ENCODE assay signal across 8 cellular contexts in the genomic region with DNA sequence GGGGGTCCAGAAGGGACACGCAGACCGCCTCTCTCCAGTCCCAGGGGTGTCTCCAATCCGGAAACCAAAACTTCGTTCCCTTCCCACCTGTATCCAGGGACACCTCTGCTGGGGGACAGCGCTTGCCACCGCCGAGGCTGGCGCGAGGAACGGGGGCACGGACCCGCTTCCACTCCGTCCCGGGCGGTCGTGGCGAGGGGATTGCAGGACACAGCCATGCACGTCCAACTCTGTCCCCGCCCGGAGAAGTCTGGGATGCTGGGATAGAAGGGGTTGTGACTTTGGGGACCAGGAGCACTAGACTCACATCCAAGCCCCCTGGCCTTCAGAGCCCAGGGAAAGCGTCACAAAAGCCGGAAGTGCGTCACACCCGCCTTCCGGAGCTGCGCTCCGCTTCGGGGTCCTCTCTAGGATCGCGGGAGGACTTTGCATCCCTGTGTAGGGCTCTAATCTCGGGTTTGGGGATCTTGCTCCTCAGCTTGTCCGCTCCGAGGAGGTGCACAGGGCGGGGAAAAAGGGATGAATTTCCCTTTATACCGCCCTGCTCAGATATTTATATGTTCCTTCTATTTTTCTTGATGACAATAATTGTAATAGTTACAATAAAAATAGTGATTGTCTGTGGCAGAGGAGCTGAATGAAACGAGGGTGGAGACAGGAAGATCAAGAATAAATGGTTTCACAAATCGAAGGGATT. TPM values are rescaled to one million over a fixed set of nuclear protein-coding genes. Genes with fewer than 3 reads are reported as not detected.
DNase-seq lines count a peak whose midpoint lies in the region; ATAC-seq, FAIRE-seq and TF ChIP-seq lines count a peak whose summit lies in the region.

FAM200A (minus strand) TSS at position 348 of the 697 bp plus-strand sequence. CDS start 3,707 bp downstream, outside the sequence.

- H3K4me1 Mint-ChIP-seq in astrocyte (ENCODE audit: low read depth, unreplicated experiment), result peaks cover 5% of the 10 kb centered on the region

- peak within 1 kb of the TSS; percentile 90 for H3K4me2 ChIP-seq in astrocyte (ENCODE audit: low read length)

- ATAC-seq in HG02798 (IDR thresholded peaks at IDR 0.05; ENCODE audit: poor library complexity, unreplicated experiment), result peak; percentile 98

- H3K4me3 Mint-ChIP-seq in astrocyte (ENCODE audit: unreplicated experiment), result peak within 1 kb of the TSS; percentile 90

- peak; percentile 97 for TF ChIP-seq POLR2A in GM12891 (IDR thresholded peaks at IDR 0.05; ENCODE audit: low read depth, low read length)
- peak in 1 of 2 donors; percentile 71 for TF ChIP-seq POLR2A in vagina (IDR thresholded peaks at IDR 0.05)

- peaks cover 4% of the 10 kb centered on the region for H3K9me3 Mint-ChIP-seq in astrocyte (ENCODE audit: unreplicated experiment)

- H4K20me1 ChIP-seq in astrocyte (ENCODE audit: insufficient read depth, low read length), result peaks cover under 1% of the 10 kb centered on the region

- peak within 1 kb of the TSS; percentile 86 for H2AFZ ChIP-seq in astrocyte (ENCODE audit: low read depth, low read length)

- H3K36me3 ChIP-seq in astrocyte (ENCODE audit: insufficient read depth, low read length) (peaks cover 12% of the 10 kb centered on the region), vagina (peaks cover 0 to 18% of the 10 kb centered on the region in 2 donors)

- H3K27ac Mint-ChIP-seq in astrocyte (ENCODE audit: unreplicated experiment), result peak within 1 kb of the TSS; percentile 87

- peak within 1 kb of the TSS; percentile 93 for H3K9ac ChIP-seq in astrocyte (ENCODE audit: low read length)

- H3K4me1 ChIP-seq in astrocyte (ENCODE audit: insufficient read depth, low read length), result peaks cover 11% of the 10 kb centered on the region
- peaks cover 24% of the 10 kb centered on the region for H3K4me1 ChIP-seq in vagina

- H3K79me2 ChIP-seq in astrocyte (ENCODE audit: insufficient read depth, low read length), result peaks cover 26% of the 10 kb centered on the region

- FAIRE-seq in GM12891 (lab: Jason Lieb, UNC) (peak; percentile 96), astrocyte (lab: Jason Lieb, UNC) (peak; percentile 20)

- H3K27ac ChIP-seq in astrocyte (ENCODE audit: low read depth, low read length), result peak within 1 kb of the TSS; percentile 82
- peak within 1 kb of the TSS; percentile 89 for H3K27ac ChIP-seq in vagina

- H3K4me3 ChIP-seq in astrocyte (ENCODE audit: insufficient read depth, low read depth, low read length) (peak within 1 kb of the TSS; percentile 79), vagina (peak within 1 kb of the TSS; percentile 87 to 95)

- peak; percentile 88 for DNase-seq in GM12891 (ENCODE audit: insufficient read length, low spot score)
- DNase-seq in NCI-H146 treated with DMSO at 0.1 percent for 48 hours (lab: John Stamatoyannopoulos, UW; ENCODE audit: unreplicated experiment), result peak; percentile 68
- DNase-seq in T-helper 2 cell, result peak; percentile 65 to 93 (median 73)
- peak; percentile 95 for DNase-seq in astrocyte (ENCODE audit: low read depth)
- DNase-seq in hepatic stellate cell (ENCODE audit: low spot score), result peak; percentile 95
- DNase-seq in putamen (ENCODE audit: low spot score), result peak; percentile 93
- no peak for DNase-seq in vagina (ENCODE audit: extremely low spot score in 2 of 2)

- H3K27me3 ChIP-seq in astrocyte (ENCODE audit: insufficient read depth, low read length) (no peaks in the 10 kb centered on the region), vagina (no peaks in the 10 kb centered on the region)

- TF ChIP-seq CTCF in astrocyte (IDR thresholded peaks at IDR 0.05; ENCODE audit: insufficient read depth, low read depth, low read length) (no peak), vagina (IDR thresholded peaks at IDR 0.05) (no peak)

- no peaks in the 10 kb centered on the region for H3K27me3 Mint-ChIP-seq in astrocyte (ENCODE audit: low read depth, unreplicated experiment)

- H3K9me3 ChIP-seq in astrocyte (ENCODE audit: insufficient read depth, low read depth, low read length) (no peaks in the 10 kb centered on the region), vagina (no peaks in the 10 kb centered on the region)

- intact Hi-C loops in vagina (cut with DNase I), result loop anchor here (5.0 kb wide), 1 partner anchor 45 kb away; no protein-coding TSS in a partner anchor

- peaks cover 18% of the 10 kb centered on the region for H3K36me3 Mint-ChIP-seq in astrocyte (ENCODE audit: low read depth, unreplicated experiment)

TF ChIP-seq in GM12891, 5 proteins besides CTCF, POLR2A, EP300 and RAD21:
- no peak for TF ChIP-seq PAX5 (IDR thresholded peaks at IDR 0.05; ENCODE audit: insufficient read depth, low read length, severe bottlenecking)
- peak; percentile 87 for TF ChIP-seq TAF1 (IDR thresholded peaks at IDR 0.05; ENCODE audit: low read depth, low read length)
- TF ChIP-seq SPI1 (IDR thresholded peaks at IDR 0.05; ENCODE audit: low read depth, low read length), result peak; percentile 19; the same call in 1 of the 2 replicates
- peak; percentile 97 for TF ChIP-seq POLR2AphosphoS5 (IDR thresholded peaks at IDR 0.05; ENCODE audit: low read depth, low read length)
- TF ChIP-seq POU2F2 (IDR thresholded peaks at IDR 0.05; ENCODE audit: low read depth, low read length), result peak; percentile 71

RNA-seq across cellular contexts. Expression of gene FAM200A, which starts in this region (rescaled TPM):
- polyA plus RNA-seq in GM12891 (2012; ENCODE audit: low read depth, missing spikeins), result 2.1 TPM
- total RNA-seq in astrocyte, result 4.7 TPM in 2 replicates
- total RNA-seq in vagina, result 3.4 TPM

Comparison
In these comparisons a context has a peak if more than half of its experiments do, and no peak if none do; other contexts are left out.
1. DNase-seq: peak in GM12891 (single experiment), NCI-H146 treated with DMSO at 0.1 percent for 48 hours (single experiment), T-helper 2 cell (5 of 5), astrocyte (single experiment), hepatic stellate cell (single experiment) and putamen (single experiment); none in vagina (0 of 2).